In genomic region chr19:17541184-17541759, GRCh38 we compare ENCODE assay signal across 1 cellular context.
TF ChIP-seq lines count a peak whose summit lies in the region.

No MANE protein-coding gene starts in this region.

TF ChIP-seq in IMR-90, 13 proteins besides CTCF, POLR2A, EP300 and RAD21:
- TF ChIP-seq MXI1 (IDR thresholded peaks at IDR 0.05; ENCODE audit: borderline replicate concordance, low read depth, low read length) = no peak
- no peak for TF ChIP-seq SMC3 (IDR thresholded peaks at IDR 0.05; ENCODE audit: low read depth, low read length)
- no peak for TF ChIP-seq MAZ (IDR thresholded peaks at IDR 0.05; ENCODE audit: borderline replicate concordance, low read depth, low read length)
- no peak for TF ChIP-seq USF2 (IDR thresholded peaks at IDR 0.05; ENCODE audit: low read depth, low read length)
- no peak for TF ChIP-seq BHLHE40 (IDR thresholded peaks at IDR 0.05; ENCODE audit: low read depth, low read length)
- no peak for TF ChIP-seq FOS (IDR thresholded peaks at IDR 0.05; ENCODE audit: low read depth, low read length)
- no peak for TF ChIP-seq MAFK (IDR thresholded peaks at IDR 0.05; ENCODE audit: low read depth, low read length)
